Comparison of ENCODE assay signal across 11 cellular contexts in the genomic region with DNA sequence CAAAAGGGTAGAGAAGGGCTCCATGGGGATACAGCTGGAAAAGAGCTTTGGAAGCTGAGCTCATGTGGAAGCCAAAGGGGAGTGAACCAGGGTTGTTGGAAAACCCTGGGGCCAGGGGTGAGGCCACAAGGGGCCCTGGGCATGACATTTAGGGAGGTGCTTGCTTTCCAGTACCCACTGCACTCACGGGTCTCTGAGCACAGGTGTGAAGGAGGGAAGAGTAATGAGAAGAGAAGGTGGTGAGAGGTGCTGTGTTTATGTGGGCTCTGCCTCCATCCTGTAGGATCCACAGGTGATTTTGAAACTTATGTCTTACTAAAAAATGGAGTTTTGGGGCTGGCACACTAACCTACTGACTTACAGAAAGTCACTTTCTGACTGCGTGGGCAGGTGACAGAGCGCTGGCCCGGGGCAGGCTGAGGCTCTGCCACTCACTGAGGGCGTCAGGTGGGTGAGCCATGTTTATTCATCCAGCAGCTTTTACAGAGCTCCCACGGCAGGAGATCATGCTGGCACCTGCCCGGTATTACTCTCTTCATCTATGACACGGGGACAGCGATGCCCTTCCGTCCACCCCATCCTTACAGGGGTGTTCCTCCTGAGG. TPM values are rescaled to one million over a fixed set of nuclear protein-coding genes. Genes with fewer than 3 reads are reported as not detected.
A peak's percentile ranks its signal among the peaks of the same experiment; 100 is the strongest.
DNase-seq lines count a peak whose midpoint lies in the region; ATAC-seq and TF ChIP-seq lines count a peak whose summit lies in the region.
"Had no signal": no experiment of that assay in that cellular context is flagged by ENCODE, and none has a peak within 500 bp of the region (broad histone marks: within the 10 kb centered on the region; RNA-seq: fewer than 3 reads in every experiment).

No MANE protein-coding gene starts in this region.

- no peaks in the 10 kb centered on the region for H3K27me3 ChIP-seq in stomach

- peak overlapping the region; percentile 63 for H3K4me3 Mint-ChIP-seq in natural killer cell

- 70 to 85% (median 84%) methylated on average over 10 of the region's 10 CpGs for WGBS in stomach, 5 donors

- H3K27ac ChIP-seq in stomach, result peak overlapping the region in 3 of 5 donors; percentile 16 to 83 (median 68)

- intact Hi-C loops in natural killer cell (cut with micrococcal nuclease) (no loop called here), stomach (cut with DNase I; ENCODE audit: low total_unique reads) (no loop called here)

- H3K27me3 Mint-ChIP-seq in natural killer cell (ENCODE audit: low read depth in 2 of 2), result no peaks in the 10 kb centered on the region

- peak; percentile 85 for DNase-seq in activated effector memory CD4-positive, alpha-beta T cell treated with anti-CD3 and anti-CD28 coated beads, Interleukin-2, amount 50 U/mL, for 16 hours
- DNase-seq in activated effector memory CD4-positive, alpha-beta T cell treated with Interleukin-2 at 50 U/mL for 16 hours, result no peak
- peak; percentile 56 for DNase-seq in activated T-helper 9 cell treated with anti-CD3 and anti-CD28 coated beads, Interleukin-2, amount 50 U/mL, for 16 hours (ENCODE audit: low read depth)
- DNase-seq in natural killer cell (no peak), stomach (no peak), A172 (ENCODE audit: low spot score) (no peak), NCI-H1694 treated with DMSO at 0.1 percent for 48 hours (lab: John Stamatoyannopoulos, UW) (no peak), middle frontal gyrus (ENCODE audit: extremely low spot score, low spot score) (no peak)
- DNase-seq: ACHN, GDM1, left cardiac atrium had no signal

- peaks cover 27 to 61% (median 46%) of the 10 kb centered on the region in 4 donors for H3K4me1 ChIP-seq in stomach

- TF ChIP-seq POLR2A in stomach (IDR thresholded peaks at IDR 0.05), result no peak

- no peak for TF ChIP-seq EP300 in stomach (IDR thresholded peaks at IDR 0.05)

- no peak for TF ChIP-seq CTCF in natural killer cell (IDR thresholded peaks at IDR 0.05)
- TF ChIP-seq CTCF in stomach (IDR thresholded peaks at IDR 0.05), result no peak

- peaks cover 65 to 80% of the 10 kb centered on the region in 2 donors for H3K4me1 Mint-ChIP-seq in natural killer cell

- H3K4me3 ChIP-seq in stomach, result no peak overlapping the region

- peak overlapping the region; percentile 91 to 96 for H3K27ac Mint-ChIP-seq in natural killer cell

- no peaks in the 10 kb centered on the region for H3K9me3 ChIP-seq in stomach

- no peak for ATAC-seq in natural killer cell
- ATAC-seq: left cardiac atrium had no signal

- no peaks in the 10 kb centered on the region for H3K36me3 Mint-ChIP-seq in natural killer cell

- H3K9me3 Mint-ChIP-seq in natural killer cell, result no peaks in the 10 kb centered on the region

- H3K36me3 ChIP-seq in stomach, result no peaks in the 10 kb centered on the region

RNA-seq across cellular contexts. Expression of a gene that starts 18.9 kb away (rescaled TPM):
- total RNA-seq in natural killer cell (10 to 100 TPM; 46.4 to 63.1 (median 59.2) TPM), stomach (10 to 100 TPM in 3 of 5 donors, 1 to 10 TPM in 2; 2.7 to 32.1 (median 15.1) TPM)
- polyA plus RNA-seq in stomach, result 10 to 100 TPM; 11.6 to 21.2 (median 12.1) TPM
- total RNA-seq in A172 (2014; rRNA removed; shearing (Covaris generic)), result 1.7 and 2.9 TPM in 2 replicates

Comparison
In these comparisons a context has a peak if more than half of its experiments do, and no peak if none do; other contexts are left out.
1. DNase-seq: peak in activated effector memory CD4-positive, alpha-beta T cell treated with anti-CD3 and anti-CD28 coated beads, Interleukin-2, amount 50 U/mL, for 16 hours (single experiment) and activated T-helper 9 cell treated with anti-CD3 and anti-CD28 coated beads, Interleukin-2, amount 50 U/mL, for 16 hours (single experiment); none in activated effector memory CD4-positive, alpha-beta T cell treated with Interleukin-2 at 50 U/mL for 16 hours (single experiment), natural killer cell (single experiment), stomach (single experiment), A172 (single experiment), NCI-H1694 treated with DMSO at 0.1 percent for 48 hours (single experiment) and middle frontal gyrus (single experiment).